ENCODE assay signal across 10 cellular contexts in genomic region chr9:100058699-100059579, GRCh38. TPM values are rescaled to one million over a fixed set of nuclear protein-coding genes. Genes with fewer than 3 reads are reported as not detected.
DNase-seq lines count a peak whose midpoint lies in the region; ATAC-seq and TF ChIP-seq lines count a peak whose summit lies in the region.
"Had no signal": no experiment of that assay in that cellular context is flagged by ENCODE, and none has a peak within 500 bp of the region (broad histone marks: within the 10 kb centered on the region; RNA-seq: fewer than 3 reads in every experiment).

No MANE protein-coding gene starts in this region.

- no peak overlapping the region for H3K27ac ChIP-seq in endodermal cell (ENCODE audit: low read depth, low read length)
- no peak overlapping the region for H3K27ac ChIP-seq in coronary artery

- H3K9me3 Mint-ChIP-seq in endodermal cell, result no peaks in the 10 kb centered on the region

- POLR2A ChIA-PET in GM10248 (lab: Yijun Ruan, JAX), result no interaction called here

- CTCF ChIA-PET in GM10248 (lab: Yijun Ruan, JAX), result interaction anchor here (1.2 to 1.9 kb wide), 4 partner anchors 9 to 31 kb away, joined by 3 to 7 read pairs (median 5); no protein-coding TSS in a partner anchor

- ATAC-seq in GM19351 (IDR thresholded peaks at IDR 0.05; ENCODE audit: unreplicated experiment) (peak; percentile 94), HG02798 (IDR thresholded peaks at IDR 0.05; ENCODE audit: poor library complexity, unreplicated experiment) (peak; percentile 83), HG03558 (IDR thresholded peaks at IDR 0.05; ENCODE audit: extremely low read depth, unreplicated experiment) (peak; percentile 70)
- ATAC-seq: left ventricle myocardium superior had no signal

- peak; percentile 43 for DNase-seq in GM10248 (ENCODE audit: extremely low spot score)
- no peak for DNase-seq in endodermal cell
- no peak for DNase-seq in coronary artery (ENCODE audit: low spot score)
- DNase-seq in HuH-7.5 (ENCODE audit: low spot score), result no peak
- no peak for DNase-seq in NCI-H345 treated with DMSO at 0.1 percent for 48 hours (lab: John Stamatoyannopoulos, UW; ENCODE audit: unreplicated experiment)
- DNase-seq: left ventricle myocardium superior, T-helper 2 cell had no signal

- no peaks in the 10 kb centered on the region for H3K9me3 ChIP-seq in endodermal cell (ENCODE audit: control insufficient read depth, low read length)

- H3K27ac Mint-ChIP-seq in endodermal cell, result no peak overlapping the region

- H3K4me1 ChIP-seq in endodermal cell (ENCODE audit: control insufficient read depth, insufficient read depth, low read length), result peaks cover 7% of the 10 kb centered on the region

- H3K4me3 ChIP-seq in endodermal cell (ENCODE audit: low read length) (no peak overlapping the region), coronary artery (no peak overlapping the region)

- H3K36me3 ChIP-seq in endodermal cell (ENCODE audit: control insufficient read depth, insufficient read depth, low read length), result peaks cover 23% of the 10 kb centered on the region

- H3K27me3 Mint-ChIP-seq in endodermal cell (ENCODE audit: insufficient read depth), result no peaks in the 10 kb centered on the region

- H3K4me1 Mint-ChIP-seq in endodermal cell, result peaks cover 31% of the 10 kb centered on the region

- no peaks in the 10 kb centered on the region for H3K27me3 ChIP-seq in endodermal cell (ENCODE audit: control insufficient read depth, insufficient read depth, low read length, poor library complexity, severe bottlenecking)

- 92 to 100% methylated on average over 2 to 4 of the region's 4 CpGs for WGBS in endodermal cell (ENCODE audit: insufficient coverage in 1 of 2, insufficient read length in 1 of 2), 2 experiments

- H3K36me3 Mint-ChIP-seq in endodermal cell (ENCODE audit: low read depth), result peaks cover 27% of the 10 kb centered on the region

- no peak overlapping the region for H3K9ac ChIP-seq in endodermal cell (ENCODE audit: extremely low read depth, low read length, poor library complexity, severe bottlenecking)

- TF ChIP-seq CTCF in GM10248 (IDR thresholded peaks at IDR 0.05; ENCODE audit: control extremely low read depth, extremely low read depth, low read depth, missing control alignments), result no peak
- no peak for TF ChIP-seq CTCF in endodermal cell (conservative IDR thresholded peaks at IDR 0.05)
- no peak for TF ChIP-seq CTCF in coronary artery (IDR thresholded peaks at IDR 0.05)

- H3K4me3 Mint-ChIP-seq in endodermal cell, result no peak overlapping the region

RNA-seq across cellular contexts. Expression of gene ERP44, which starts 39.9 kb away (rescaled TPM):
- total RNA-seq in endodermal cell, result 10 to 100 TPM; 22.4 to 23.4 TPM
- polyA plus RNA-seq in endodermal cell (2013, experiment 1 of 2), result 24.5 TPM
- 23.0 TPM for polyA plus RNA-seq in endodermal cell (2013, experiment 2 of 2)

RNA-seq across cellular contexts. Expression of gene INVS, which starts 40.1 kb away (rescaled TPM):
- 10 to 100 TPM; 22.8 to 26.6 TPM for total RNA-seq in endodermal cell
- 14.1 TPM for polyA plus RNA-seq in endodermal cell (2013, experiment 1 of 2)
- 13.8 TPM for polyA plus RNA-seq in endodermal cell (2013, experiment 2 of 2)
